Comparison of ENCODE assay signal across 8 cellular contexts in the genomic region with DNA sequence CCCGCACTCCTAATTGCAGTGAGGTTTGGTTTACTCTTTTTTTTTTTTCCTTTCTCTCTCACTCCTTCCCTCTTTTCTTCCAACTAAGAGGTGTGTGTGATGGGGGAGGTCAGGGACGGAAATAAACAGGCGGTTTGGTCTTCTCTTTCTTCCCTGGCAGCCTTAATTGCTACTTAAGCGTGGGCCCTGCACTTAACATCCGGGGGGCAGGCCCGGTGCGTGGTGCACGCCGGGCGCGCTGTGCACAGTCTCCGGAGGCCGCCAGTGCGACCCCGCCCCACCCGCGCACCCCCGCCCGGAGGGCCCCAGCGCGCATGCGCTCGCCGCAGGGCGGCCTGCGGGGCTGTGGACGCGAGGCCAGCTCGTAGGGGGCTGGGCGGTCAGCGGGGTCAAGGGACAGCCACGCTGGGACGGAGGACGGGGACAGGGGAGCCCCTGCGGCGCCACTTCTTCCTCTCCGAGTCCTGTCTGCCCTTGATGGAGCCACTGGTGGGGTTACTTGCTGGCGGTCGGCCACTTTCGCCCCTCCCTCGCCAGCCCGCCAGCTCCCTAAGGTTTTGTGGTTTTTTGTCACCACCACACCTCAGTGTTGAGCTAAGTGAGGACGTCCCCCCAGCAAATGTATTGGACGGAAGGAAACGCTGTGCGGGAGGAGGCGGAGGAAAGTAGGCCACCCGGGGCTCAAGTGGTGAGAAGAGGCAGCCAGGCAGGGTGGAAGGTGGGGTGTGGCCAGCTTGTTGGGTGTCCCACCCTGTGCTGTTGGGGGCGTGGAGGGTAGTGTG.
DNase-seq lines count a peak whose midpoint lies in the region; ATAC-seq, FAIRE-seq and TF ChIP-seq lines count a peak whose summit lies in the region.

No MANE protein-coding gene starts in this region.

- peaks cover 4% of the 10 kb centered on the region for H3K4me1 ChIP-seq in Panc1 (ENCODE audit: control insufficient read depth, insufficient read depth, low read length)

- H3K27ac ChIP-seq in HL-60 (replicated peaks) (no peak overlapping the region), Panc1 (ENCODE audit: low read length) (peak overlapping the region; percentile 61; the same call in 1 of the 2 replicates)

- intact Hi-C loops in Panc1 (cut with micrococcal nuclease; ENCODE audit: unreplicated experiment) (no loop called here), cardiac septum (cut with DNase I) (no loop called here)

- ATAC-seq in GM18502 (IDR thresholded peaks at IDR 0.05; ENCODE audit: poor library complexity, unreplicated experiment) (peak; percentile 64), Panc1 (peak; percentile 84)

- CTCF ChIA-PET in Panc1 (lab: Charles Lee), result interaction anchor here (0.9 kb wide), 1 partner anchor 15 kb away, joined by 3 read pairs; no protein-coding TSS in a partner anchor

- H3K27ac Mint-ChIP-seq in HFFc6, result no peak overlapping the region

- H3K27me3 ChIP-seq in HL-60 (ENCODE audit: insufficient read depth, poor library complexity, severe bottlenecking), result peaks cover 15% of the 10 kb centered on the region
- H3K27me3 ChIP-seq in Panc1 (ENCODE audit: control insufficient read depth, insufficient read depth, low read length), result no peaks in the 10 kb centered on the region

- FAIRE-seq in urothelium cell line (lab: Jason Lieb, UNC), result no peak

- H3K4me3 ChIP-seq in HL-60 (replicated peaks; ENCODE audit: insufficient read depth, low read length), result peak overlapping the region; percentile 41
- peak overlapping the region; percentile 21 to 42 for H3K4me3 ChIP-seq in Panc1 (ENCODE audit: low read depth in 2 of 2, low read length in 2 of 2)

- no peaks in the 10 kb centered on the region for H3K4me1 Mint-ChIP-seq in HFFc6 (ENCODE audit: low read depth)

- no peaks in the 10 kb centered on the region for H3K36me3 ChIP-seq in Panc1 (ENCODE audit: control insufficient read depth, insufficient read depth, low read length)

- no TSS peak for BruUV-seq in Panc1 (replicated peaks; lab: Mats Ljungman, UMichigan)

- no peaks in the 10 kb centered on the region for H3K9me3 Mint-ChIP-seq in HFFc6

- no peaks in the 10 kb centered on the region for H3K9me3 ChIP-seq in Panc1 (ENCODE audit: control insufficient read depth, insufficient read depth, low read depth, low read length)

- in situ Hi-C loops in Panc1 (cut with HindIII; ENCODE audit: low pct_unique_long_range_greater_than_20kb, low sequenced_read_pairs), result no loop called here

- no peaks in the 10 kb centered on the region for H3K36me3 Mint-ChIP-seq in HFFc6 (ENCODE audit: low read depth)

- no peak overlapping the region for H3K4me3 Mint-ChIP-seq in HFFc6

- POLR2A ChIA-PET in Panc1 (lab: Charles Lee), result no interaction called here

- H3K27me3 Mint-ChIP-seq in HFFc6 (ENCODE audit: insufficient read depth), result peaks cover 40% of the 10 kb centered on the region

- TF ChIP-seq CTCF in HL-60 (IDR thresholded peaks at IDR 0.05; ENCODE audit: insufficient read depth, low read length) (no peak), Panc1 (IDR thresholded peaks at IDR 0.05) (no peak), HFFc6 (IDR thresholded peaks at IDR 0.05) (no peak)

- DNase-seq in HL-60 (ENCODE audit: low read depth in 1 of 2, low spot score in 1 of 2) (peak in 1 of 2 experiments; percentile 24), Panc1 (ENCODE audit: low read depth, low spot score) (no peak), cardiac septum (ENCODE audit: low spot score) (peak; percentile 78), putamen (ENCODE audit: low spot score) (peak; percentile 39), urothelium cell line (ENCODE audit: low spot score) (peak; percentile 96), HFFc6 (no peak)
- peak; percentile 83 for DNase-seq in activated naive CD4-positive, alpha-beta T cell treated with Interleukin-2 at 50 U/mL for 16 hours

Comparison
In these comparisons a context has a peak if more than half of its experiments do, and no peak if none do; other contexts are left out.
1. DNase-seq: peak in activated naive CD4-positive, alpha-beta T cell treated with Interleukin-2 at 50 U/mL for 16 hours (single experiment), cardiac septum (single experiment), putamen (single experiment) and urothelium cell line (single experiment); none in Panc1 (single experiment) and HFFc6 (single experiment).